Comparison of ENCODE assay signal across 16 cellular contexts in the genomic region with DNA sequence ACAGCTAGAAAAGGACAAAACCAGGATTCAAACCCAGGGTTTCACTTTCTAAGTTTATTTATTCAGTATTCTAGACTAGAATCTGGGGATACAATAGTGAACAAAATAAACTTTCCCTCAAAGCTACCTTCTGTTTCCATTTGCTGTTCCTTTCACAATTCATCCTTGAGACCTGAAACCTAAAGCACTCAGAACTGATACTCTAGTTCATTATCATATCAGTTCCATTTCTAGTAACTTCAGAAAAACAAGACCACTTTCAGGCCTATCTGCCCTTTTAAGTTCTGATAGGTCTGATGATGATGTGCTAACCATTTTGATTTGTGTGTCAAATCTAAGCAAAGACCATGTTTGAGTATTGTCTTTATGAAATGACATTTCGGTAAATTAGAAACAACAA. TPM values are rescaled to one million over a fixed set of nuclear protein-coding genes. Genes with fewer than 3 reads are reported as not detected.
DNase-seq lines count a peak whose midpoint lies in the region; ATAC-seq and TF ChIP-seq lines count a peak whose summit lies in the region.
"Had no signal": no experiment of that assay in that cellular context is flagged by ENCODE, and none has a peak within 500 bp of the region (broad histone marks: within the 10 kb centered on the region; RNA-seq: fewer than 3 reads in every experiment).

No MANE protein-coding gene starts in this region.

- H3K27ac ChIP-seq in OCI-LY3 (ENCODE audit: low read length): peak overlapping the region; percentile 67
- H3K27ac ChIP-seq in ovary: no peak overlapping the region
- H3K27ac ChIP-seq: parathyroid adenoma had no signal

- peak overlapping the region; percentile 54 for H3K4me2 ChIP-seq in OCI-LY3 (ENCODE audit: low read length)

- no peak overlapping the region for H3K9ac ChIP-seq in OCI-LY3 (ENCODE audit: low read length)
- H3K9ac ChIP-seq: parathyroid adenoma had no signal

- no peaks in the 10 kb centered on the region for H3K79me2 ChIP-seq in OCI-LY3 (ENCODE audit: low read length)
- H3K79me2 ChIP-seq: parathyroid adenoma had no signal

- H3K27me3 ChIP-seq in OCI-LY3 (ENCODE audit: low read depth, low read length) (no peaks in the 10 kb centered on the region), ovary (no peaks in the 10 kb centered on the region)

- H3K4me1 ChIP-seq in OCI-LY3 (ENCODE audit: low read length) (peaks cover 29% of the 10 kb centered on the region), ovary (ENCODE audit: insufficient read depth) (no peaks in the 10 kb centered on the region)
- H3K4me1 ChIP-seq: parathyroid adenoma had no signal

- no peak for TF ChIP-seq CTCF in OCI-LY3 (IDR thresholded peaks at IDR 0.05; ENCODE audit: low read depth, low read length)
- no peak for TF ChIP-seq CTCF in ovary (IDR thresholded peaks at IDR 0.05)
- TF ChIP-seq CTCF in GM10248 (IDR thresholded peaks at IDR 0.05; ENCODE audit: control extremely low read depth, extremely low read depth, low read depth, missing control alignments): no peak

- ATAC-seq in GM18868 (IDR thresholded peaks at IDR 0.05; ENCODE audit: unreplicated experiment): peak; percentile 64
- peak; percentile 74 for ATAC-seq in GM21381 (IDR thresholded peaks at IDR 0.05; ENCODE audit: unreplicated experiment)
- peak; percentile 81 for ATAC-seq in HG02884 (IDR thresholded peaks at IDR 0.05; ENCODE audit: unreplicated experiment)
- ATAC-seq: effector memory CD8-positive, alpha-beta T cell had no signal

- CTCF ChIA-PET in GM10248 (lab: Yijun Ruan, JAX): no interaction called here

- WGBS in ovary, 3 donors: 74 to 83% (median 76%) methylated on average over 1 of the region's 1 CpG

- no peak for TF ChIP-seq POLR2A in ovary (IDR thresholded peaks at IDR 0.05)

- intact Hi-C loops in ovary (cut with DNase I): no loop called here

- H3K36me3 ChIP-seq in OCI-LY3 (replicated peaks; ENCODE audit: low read depth, low read length) (no peaks in the 10 kb centered on the region), ovary (no peaks in the 10 kb centered on the region)

- no peaks in the 10 kb centered on the region for H4K20me1 ChIP-seq in OCI-LY3 (ENCODE audit: insufficient read depth, low read length)

- H3K9me3 ChIP-seq in OCI-LY3 (ENCODE audit: insufficient read depth, low read length) (no peaks in the 10 kb centered on the region), ovary (no peaks in the 10 kb centered on the region)

- TF ChIP-seq EP300 in ovary (IDR thresholded peaks at IDR 0.05): no peak

- POLR2A ChIA-PET in GM10248 (lab: Yijun Ruan, JAX): no interaction called here

- peak overlapping the region; percentile 29 for H3K4me3 ChIP-seq in OCI-LY3 (ENCODE audit: low read length)
- H3K4me3 ChIP-seq in ovary: no peak overlapping the region

- no peak for DNase-seq in ovary
- DNase-seq in NCI-H524 treated with DMSO at 0.1 percent for 48 hours (lab: John Stamatoyannopoulos, UW): no peak
- no peak for DNase-seq in NCI-H1092 (lab: John Stamatoyannopoulos, UW)
- DNase-seq in GM10248 (ENCODE audit: extremely low spot score): no peak
- DNase-seq: activated T-cell treated with anti-CD3 and anti-CD28 coated beads, Interleukin-2, amount 50 U/mL, for 24 hours; caudate nucleus; effector memory CD8-positive, alpha-beta T cell; H9; NCI-H2171 treated with DMSO at 0.1 percent for 48 hours; Right ventricle myocardium superior; T-helper 2 cell had no signal

- H2AFZ ChIP-seq in OCI-LY3 (ENCODE audit: low read depth, low read length): no peak overlapping the region
- H2AFZ ChIP-seq: parathyroid adenoma had no signal

RNA-seq across cellular contexts. Expression of gene XK, which starts 7.8 kb away (rescaled TPM):
- 1 to 10 TPM in 2 of 7 donors, under 1 TPM in 5; 0.40 to 2.5 (median 0.68) TPM for total RNA-seq in ovary
- polyA plus RNA-seq in ovary: 1 to 10 TPM in 1 of 2 donors, under 1 TPM in 1; 0.42 to 1.3 TPM
